In the genomic region with DNA sequence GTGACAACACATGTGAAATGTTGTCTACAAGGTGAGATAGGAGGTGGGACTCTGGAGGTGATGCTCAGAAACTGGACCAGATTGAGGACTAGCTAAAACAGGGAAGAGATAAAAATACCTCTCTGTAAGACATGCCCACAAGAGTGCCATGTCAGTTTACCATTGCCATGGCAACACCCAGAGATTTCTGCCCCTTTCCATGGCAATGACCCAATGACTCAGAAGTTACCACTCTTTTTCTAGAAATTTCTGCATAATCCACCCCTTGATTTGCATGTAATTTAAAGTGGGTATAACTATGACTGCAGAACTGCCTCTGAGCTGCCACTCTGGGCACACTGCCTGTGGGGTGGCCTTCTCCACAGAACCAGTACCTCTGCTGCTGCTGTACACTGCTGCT, we compare ENCODE assay signal across 13 cellular contexts. TPM values are rescaled to one million over a fixed set of nuclear protein-coding genes. Genes with fewer than 3 reads are reported as not detected.
A peak's percentile ranks its signal among the peaks of the same experiment; 100 is the strongest.
DNase-seq lines count a peak whose midpoint lies in the region; ATAC-seq and TF ChIP-seq lines count a peak whose summit lies in the region.
"Had no signal": no experiment of that assay in that cellular context is flagged by ENCODE, and none has a peak within 500 bp of the region (broad histone marks: within the 10 kb centered on the region; RNA-seq: fewer than 3 reads in every experiment).

No MANE protein-coding gene starts in this region.

- POLR2A ChIA-PET in activated CD4-positive, alpha-beta T cell treated with anti-CD3 and anti-CD28 coated beads, Interleukin-2, amount 10 ng/mL, durations not matched to agents 7 days and 5 days (lab: Charles Lee), result interaction anchor here (0.8 kb wide), 1 partner anchor 14 kb away, joined by 6 read pairs; no protein-coding TSS in a partner anchor

- ATAC-seq in HG03175 (IDR thresholded peaks at IDR 0.05; ENCODE audit: unreplicated experiment), result peak; percentile 32
- peak in 1 of 3 donors; percentile 64 for ATAC-seq in natural killer cell
- no peak for ATAC-seq in HG03457 (IDR thresholded peaks at IDR 0.05; ENCODE audit: unreplicated experiment)
- ATAC-seq: GM23338 had no signal

- peaks cover 18% of the 10 kb centered on the region for H3K36me3 Mint-ChIP-seq in activated CD4-positive, alpha-beta T cell treated with anti-CD3 and anti-CD28 coated beads, Interleukin-2, amount 10 ng/mL, durations not matched to agents 7 days and 5 days (ENCODE audit: low read depth)
- no peaks in the 10 kb centered on the region for H3K36me3 Mint-ChIP-seq in activated T-helper 1 cell treated with anti-CD3 and anti-CD28 coated beads, Interleukin-12 subunit alpha, Interleukin-12 subunit beta, Interleukin-2, Interleukin-4 antibody, amounts not matched to agents 30 ng/mL and 10 ng/mL and 1 ng/mL, durations not matched to agents 14 hours and 24 hours and 36 hours (ENCODE audit: low read depth)
- H3K36me3 Mint-ChIP-seq in natural killer cell, result no peaks in the 10 kb centered on the region

- no peak for DNase-seq in activated CD4-positive, alpha-beta T cell treated with anti-CD3 and anti-CD28 coated beads, Interleukin-2, amount 10 ng/mL, durations not matched to agents 7 days and 5 days
- DNase-seq in activated CD4-positive, alpha-beta T cell treated with anti-CD3 and anti-CD28 coated beads for 1 hour, result no peak
- no peak for DNase-seq in activated T-helper 1 cell treated with anti-CD3 and anti-CD28 coated beads, Interleukin-12 subunit alpha, Interleukin-12 subunit beta, Interleukin-2, Interleukin-4 antibody, amounts not matched to agents 30 ng/mL and 10 ng/mL and 1 ng/mL, durations not matched to agents 14 hours and 24 hours and 36 hours (ENCODE audit: low spot score)
- no peak for DNase-seq in natural killer cell
- DNase-seq in NCI-H146 (lab: John Stamatoyannopoulos, UW), result no peak
- no peak for DNase-seq in globus pallidus (ENCODE audit: low spot score)
- DNase-seq: hypothalamus, NCI-H187 treated with DMSO at 0.1 percent for 48 hours, NCI-H748 treated with DMSO at 0.1 percent for 48 hours, SIG-M5 had no signal

- peak overlapping the region; percentile 74 for H3K27ac Mint-ChIP-seq in activated CD4-positive, alpha-beta T cell treated with anti-CD3 and anti-CD28 coated beads, Interleukin-2, amount 10 ng/mL, durations not matched to agents 7 days and 5 days
- H3K27ac Mint-ChIP-seq in activated T-helper 1 cell treated with anti-CD3 and anti-CD28 coated beads, Interleukin-12 subunit alpha, Interleukin-12 subunit beta, Interleukin-2, Interleukin-4 antibody, amounts not matched to agents 30 ng/mL and 10 ng/mL and 1 ng/mL, durations not matched to agents 14 hours and 24 hours and 36 hours, result peak overlapping the region; percentile 8
- peak overlapping the region; percentile 86 to 91 for H3K27ac Mint-ChIP-seq in natural killer cell
- H3K27ac Mint-ChIP-seq: GM23338 had no signal

- intact Hi-C loops in activated T-helper 1 cell treated with anti-CD3 and anti-CD28 coated beads, Interleukin-12 subunit alpha, Interleukin-12 subunit beta, Interleukin-2, Interleukin-4 antibody, amounts not matched to agents 30 ng/mL and 10 ng/mL and 1 ng/mL, durations not matched to agents 14 hours and 24 hours and 36 hours (cut with micrococcal nuclease), result no loop called here
- intact Hi-C loops in natural killer cell (cut with micrococcal nuclease), result loop anchor here (2.0 kb wide), 1 partner anchor 14 kb away; no protein-coding TSS in a partner anchor

- CTCF ChIA-PET in activated CD4-positive, alpha-beta T cell treated with anti-CD3 and anti-CD28 coated beads, Interleukin-2, amount 10 ng/mL, durations not matched to agents 7 days and 5 days (lab: Charles Lee), result interaction anchor here (0.6 to 4.7 kb wide), 4 partner anchors 13 to 128 kb away, joined by 3 to 14 read pairs (median 4); partner anchors contain the start of gene CEMIP2

- peaks cover 51% of the 10 kb centered on the region for H3K4me1 Mint-ChIP-seq in activated CD4-positive, alpha-beta T cell treated with anti-CD3 and anti-CD28 coated beads, Interleukin-2, amount 10 ng/mL, durations not matched to agents 7 days and 5 days
- peaks cover 32% of the 10 kb centered on the region for H3K4me1 Mint-ChIP-seq in activated T-helper 1 cell treated with anti-CD3 and anti-CD28 coated beads, Interleukin-12 subunit alpha, Interleukin-12 subunit beta, Interleukin-2, Interleukin-4 antibody, amounts not matched to agents 30 ng/mL and 10 ng/mL and 1 ng/mL, durations not matched to agents 14 hours and 24 hours and 36 hours (ENCODE audit: low read depth)
- peaks cover 32 to 34% of the 10 kb centered on the region in 2 donors for H3K4me1 Mint-ChIP-seq in natural killer cell

- H3K9me3 Mint-ChIP-seq in activated CD4-positive, alpha-beta T cell treated with anti-CD3 and anti-CD28 coated beads, Interleukin-2, amount 10 ng/mL, durations not matched to agents 7 days and 5 days, result peaks cover 14% of the 10 kb centered on the region
- H3K9me3 Mint-ChIP-seq in activated T-helper 1 cell treated with anti-CD3 and anti-CD28 coated beads, Interleukin-12 subunit alpha, Interleukin-12 subunit beta, Interleukin-2, Interleukin-4 antibody, amounts not matched to agents 30 ng/mL and 10 ng/mL and 1 ng/mL, durations not matched to agents 14 hours and 24 hours and 36 hours, result no peaks in the 10 kb centered on the region
- no peaks in the 10 kb centered on the region for H3K9me3 Mint-ChIP-seq in natural killer cell
- H3K9me3 Mint-ChIP-seq: GM23338 had no signal

- no peak overlapping the region for H3K4me3 Mint-ChIP-seq in activated CD4-positive, alpha-beta T cell treated with anti-CD3 and anti-CD28 coated beads, Interleukin-2, amount 10 ng/mL, durations not matched to agents 7 days and 5 days
- H3K4me3 Mint-ChIP-seq in activated T-helper 1 cell treated with anti-CD3 and anti-CD28 coated beads, Interleukin-12 subunit alpha, Interleukin-12 subunit beta, Interleukin-2, Interleukin-4 antibody, amounts not matched to agents 30 ng/mL and 10 ng/mL and 1 ng/mL, durations not matched to agents 14 hours and 24 hours and 36 hours, result no peak overlapping the region
- peak overlapping the region; percentile 9 for H3K4me3 Mint-ChIP-seq in natural killer cell
- H3K4me3 Mint-ChIP-seq: GM23338 had no signal

- TF ChIP-seq CTCF in natural killer cell (IDR thresholded peaks at IDR 0.05), result no peak

- H3K27me3 Mint-ChIP-seq in activated CD4-positive, alpha-beta T cell treated with anti-CD3 and anti-CD28 coated beads, Interleukin-2, amount 10 ng/mL, durations not matched to agents 7 days and 5 days, result no peaks in the 10 kb centered on the region
- no peaks in the 10 kb centered on the region for H3K27me3 Mint-ChIP-seq in activated T-helper 1 cell treated with anti-CD3 and anti-CD28 coated beads, Interleukin-12 subunit alpha, Interleukin-12 subunit beta, Interleukin-2, Interleukin-4 antibody, amounts not matched to agents 30 ng/mL and 10 ng/mL and 1 ng/mL, durations not matched to agents 14 hours and 24 hours and 36 hours (ENCODE audit: insufficient read depth)
- H3K27me3 Mint-ChIP-seq in natural killer cell (ENCODE audit: low read depth in 2 of 2), result no peaks in the 10 kb centered on the region

RNA-seq across cellular contexts. Expression of gene CEMIP2, which starts 28.1 kb away (rescaled TPM):
- 10 to 100 TPM; 43.2 to 55.7 TPM for total RNA-seq in activated CD4-positive, alpha-beta T cell treated with anti-CD3 and anti-CD28 coated beads, Interleukin-2, amount 10 ng/mL, durations not matched to agents 7 days and 5 days
- 70.0 and 79.1 TPM in 2 replicates for total RNA-seq in activated T-helper 1 cell treated with anti-CD3 and anti-CD28 coated beads, Interleukin-12 subunit alpha, Interleukin-12 subunit beta, Interleukin-2, Interleukin-4 antibody, amounts not matched to agents 30 ng/mL and 10 ng/mL and 1 ng/mL, durations not matched to agents 14 hours and 24 hours and 36 hours
- 100 to 1,000 TPM; 204 to 326 (median 230) TPM for total RNA-seq in natural killer cell

Comparison
In these comparisons a context has a peak if more than half of its experiments do, and no peak if none do; other contexts are left out.
1. H3K27ac Mint-ChIP-seq: peak in every context shown above with its lines; median percentile 88 in natural killer cell; 74 in activated CD4-positive, alpha-beta T cell treated with anti-CD3 and anti-CD28 coated beads, Interleukin-2, amount 10 ng/mL, durations not matched to agents 7 days and 5 days; 8 in activated T-helper 1 cell treated with anti-CD3 and anti-CD28 coated beads, Interleukin-12 subunit alpha, Interleukin-12 subunit beta, Interleukin-2, Interleukin-4 antibody, amounts not matched to agents 30 ng/mL and 10 ng/mL and 1 ng/mL, durations not matched to agents 14 hours and 24 hours and 36 hours.